ENCODE assay signal across 21 cellular contexts in the genomic region with DNA sequence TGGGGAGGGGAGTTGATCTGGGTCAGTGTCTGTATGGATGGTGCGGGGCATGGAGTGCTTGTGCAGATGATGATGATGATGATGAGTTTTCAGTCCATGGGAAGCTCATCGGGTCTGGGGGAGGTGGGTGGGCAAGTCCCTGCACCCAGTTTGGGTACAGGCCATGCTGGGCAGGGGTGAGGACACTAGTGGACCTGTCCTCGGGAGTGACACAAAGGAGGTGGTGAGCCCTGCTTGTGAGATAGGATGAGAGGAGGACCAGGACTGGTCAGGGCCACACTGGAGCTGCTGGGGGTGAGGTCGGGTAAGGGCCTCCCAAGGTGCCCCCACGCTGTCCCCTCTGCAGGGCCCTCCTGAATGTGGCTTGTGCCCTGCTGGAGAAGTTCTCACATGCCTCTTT.
A peak's percentile ranks its signal among the peaks of the same experiment; 100 is the strongest.
DNase-seq lines count a peak whose midpoint lies in the region; ATAC-seq and TF ChIP-seq lines count a peak whose summit lies in the region.
"Had no signal": no experiment of that assay in that cellular context is flagged by ENCODE, and none has a peak within 500 bp of the region (broad histone marks: within the 10 kb centered on the region; RNA-seq: fewer than 3 reads in every experiment).

No MANE protein-coding gene starts in this region.

- no peaks in the 10 kb centered on the region for H3K27me3 Mint-ChIP-seq in activated naive CD8-positive, alpha-beta T cell treated with anti-CD3 and anti-CD28 coated beads for 36 hours
- no peaks in the 10 kb centered on the region for H3K27me3 Mint-ChIP-seq in activated naive CD8-positive, alpha-beta T cell treated with anti-CD3 and anti-CD28 coated beads, Interleukin-2, amount 50 U/mL, for 24 hours
- no peaks in the 10 kb centered on the region for H3K27me3 Mint-ChIP-seq in endodermal cell (ENCODE audit: insufficient read depth)
- H3K27me3 Mint-ChIP-seq: B cell; CD4-positive, CD25-positive, alpha-beta regulatory T cell; CD8-positive, alpha-beta memory T cell had no signal

- H4K8ac ChIP-seq in mesendoderm (ENCODE audit: low read depth, low read length): no peak overlapping the region

- no peak overlapping the region for H3K23ac ChIP-seq in mesendoderm (ENCODE audit: low read length)

- no peak overlapping the region for H3K4me3 Mint-ChIP-seq in activated naive CD8-positive, alpha-beta T cell treated with anti-CD3 and anti-CD28 coated beads for 36 hours
- no peak overlapping the region for H3K4me3 Mint-ChIP-seq in activated naive CD8-positive, alpha-beta T cell treated with anti-CD3 and anti-CD28 coated beads, Interleukin-2, amount 50 U/mL, for 24 hours
- H3K4me3 Mint-ChIP-seq in endodermal cell: no peak overlapping the region
- H3K4me3 Mint-ChIP-seq: B cell; CD4-positive, CD25-positive, alpha-beta regulatory T cell; CD8-positive, alpha-beta memory T cell; GM23338 had no signal

- H3K36me3 ChIP-seq in endodermal cell (ENCODE audit: control insufficient read depth, insufficient read depth, low read length): no peaks in the 10 kb centered on the region
- no peaks in the 10 kb centered on the region for H3K36me3 ChIP-seq in mesendoderm (ENCODE audit: control insufficient read depth, insufficient read depth, low read length)
- H3K36me3 ChIP-seq: HAP-1 had no signal

- H3K9me3 Mint-ChIP-seq in activated naive CD8-positive, alpha-beta T cell treated with anti-CD3 and anti-CD28 coated beads for 36 hours: no peaks in the 10 kb centered on the region
- no peaks in the 10 kb centered on the region for H3K9me3 Mint-ChIP-seq in activated naive CD8-positive, alpha-beta T cell treated with anti-CD3 and anti-CD28 coated beads, Interleukin-2, amount 50 U/mL, for 24 hours
- peaks cover 6% of the 10 kb centered on the region for H3K9me3 Mint-ChIP-seq in endodermal cell

- no peaks in the 10 kb centered on the region for H3K79me1 ChIP-seq in mesendoderm (ENCODE audit: low read length)

- peaks cover 13% of the 10 kb centered on the region for H3K36me3 Mint-ChIP-seq in activated naive CD8-positive, alpha-beta T cell treated with anti-CD3 and anti-CD28 coated beads for 36 hours
- peaks cover 5% of the 10 kb centered on the region for H3K36me3 Mint-ChIP-seq in activated naive CD8-positive, alpha-beta T cell treated with anti-CD3 and anti-CD28 coated beads, Interleukin-2, amount 50 U/mL, for 24 hours (ENCODE audit: low read depth)
- H3K36me3 Mint-ChIP-seq in endodermal cell (ENCODE audit: low read depth): peaks cover 2% of the 10 kb centered on the region

- no peaks in the 10 kb centered on the region for H3K79me2 ChIP-seq in mesendoderm (ENCODE audit: control insufficient read depth, insufficient read depth, low read length)

- no peak overlapping the region for H3K4ac ChIP-seq in mesendoderm (ENCODE audit: low read depth, low read length)

- no peak overlapping the region for H2BK15ac ChIP-seq in mesendoderm (replicated peaks; ENCODE audit: low read depth)

- H3K27ac ChIP-seq in endodermal cell (ENCODE audit: low read depth, low read length) (no peak overlapping the region), mesendoderm (ENCODE audit: low read depth, low read length) (no peak overlapping the region), substantia nigra (ENCODE audit: low read depth, low read length, poor library complexity, severe bottlenecking) (peak overlapping the region; percentile 30)
- H3K27ac ChIP-seq: 22Rv1, BLaER1, C4-2B had no signal

- DNase-seq in activated naive CD8-positive, alpha-beta T cell treated with anti-CD3 and anti-CD28 coated beads for 36 hours: no peak
- DNase-seq in activated naive CD8-positive, alpha-beta T cell treated with anti-CD3 and anti-CD28 coated beads, Interleukin-2, amount 50 U/mL, for 24 hours: no peak
- peak; percentile 34 for DNase-seq in endodermal cell
- no peak for DNase-seq in mesendoderm
- DNase-seq in substantia nigra (lab: John Stamatoyannopoulos, UW): no peak
- DNase-seq in HCEC 1CT: no peak
- no peak for DNase-seq in NCI-H345 treated with DMSO at 0.1 percent for 48 hours (lab: John Stamatoyannopoulos, UW; ENCODE audit: unreplicated experiment)
- DNase-seq in NOMO-1 treated with DMSO at 0.1 percent for 48 hours (lab: John Stamatoyannopoulos, UW; ENCODE audit: unreplicated experiment): no peak
- DNase-seq: CD4-positive, CD25-positive, alpha-beta regulatory T cell; CD8-positive, alpha-beta memory T cell; DMS 273 treated with DMSO at 0.1 percent for 48 hours; DMS79; EL; GDM1 had no signal

- no peaks in the 10 kb centered on the region for H3K27me3 ChIP-seq in endodermal cell (ENCODE audit: control insufficient read depth, insufficient read depth, low read length, poor library complexity, severe bottlenecking)
- no peaks in the 10 kb centered on the region for H3K27me3 ChIP-seq in mesendoderm (ENCODE audit: insufficient read depth, low read length, poor library complexity)
- H3K27me3 ChIP-seq: BLaER1 had no signal

- H2BK5ac ChIP-seq in mesendoderm (ENCODE audit: low read length): no peak overlapping the region

- H3K9ac ChIP-seq in endodermal cell (ENCODE audit: extremely low read depth, low read length, poor library complexity, severe bottlenecking) (no peak overlapping the region), mesendoderm (ENCODE audit: low read length) (no peak overlapping the region)
- H3K9ac ChIP-seq: BLaER1 had no signal

- H3K56ac ChIP-seq in mesendoderm (ENCODE audit: low read length): peak overlapping the region; percentile 7

- ATAC-seq in activated naive CD8-positive, alpha-beta T cell treated with anti-CD3 and anti-CD28 coated beads, Interleukin-2, amount 50 U/mL, for 24 hours: no peak
- ATAC-seq: GM12878 had no signal

- WGBS in endodermal cell (ENCODE audit: insufficient coverage in 1 of 2, insufficient read length in 1 of 2), 2 experiments: 90 to 94% methylated on average over 3 to 5 of the region's 5 CpGs
- WGBS in mesendoderm (ENCODE audit: extremely low coverage, insufficient coverage, low lambda C conversion rate): no CpG with 5 or more reads among the region's 5 CpGs

- H3K4me3 ChIP-seq in endodermal cell (ENCODE audit: low read length) (no peak overlapping the region), mesendoderm (ENCODE audit: low read length) (no peak overlapping the region)
- H3K4me3 ChIP-seq: BLaER1, GM12878, GM23338, HAP-1 had no signal

- no peak overlapping the region for H3K18ac ChIP-seq in mesendoderm (ENCODE audit: low read length)

- no peak overlapping the region for H4K5ac ChIP-seq in mesendoderm (ENCODE audit: low read length)

- H3K4me1 Mint-ChIP-seq in activated naive CD8-positive, alpha-beta T cell treated with anti-CD3 and anti-CD28 coated beads for 36 hours: peaks cover 45% of the 10 kb centered on the region
- H3K4me1 Mint-ChIP-seq in activated naive CD8-positive, alpha-beta T cell treated with anti-CD3 and anti-CD28 coated beads, Interleukin-2, amount 50 U/mL, for 24 hours: peaks cover 30% of the 10 kb centered on the region
- peaks cover 12% of the 10 kb centered on the region for H3K4me1 Mint-ChIP-seq in endodermal cell
- H3K4me1 Mint-ChIP-seq: B cell had no signal

- H3K9me3 ChIP-seq in endodermal cell (ENCODE audit: control insufficient read depth, low read length): no peaks in the 10 kb centered on the region
- H3K9me3 ChIP-seq: HAP-1 had no signal

- H2AK5ac ChIP-seq in mesendoderm (ENCODE audit: low read length): no peak overlapping the region

- no peak overlapping the region for H3K4me2 ChIP-seq in mesendoderm (ENCODE audit: low read length)
- H3K4me2 ChIP-seq: BLaER1, GM23338 had no signal

- no peaks in the 10 kb centered on the region for H3K4me1 ChIP-seq in endodermal cell (ENCODE audit: control insufficient read depth, insufficient read depth, low read length)
- peaks cover 3% of the 10 kb centered on the region for H3K4me1 ChIP-seq in mesendoderm (ENCODE audit: control insufficient read depth, low read depth, low read length)
- H3K4me1 ChIP-seq: BLaER1, HAP-1 had no signal

- TF ChIP-seq CTCF in endodermal cell (conservative IDR thresholded peaks at IDR 0.05): no peak

- no peak overlapping the region for H2BK120ac ChIP-seq in mesendoderm (ENCODE audit: low read depth, low read length)

- H3K27ac Mint-ChIP-seq in activated naive CD8-positive, alpha-beta T cell treated with anti-CD3 and anti-CD28 coated beads for 36 hours: peak overlapping the region; percentile 17
- no peak overlapping the region for H3K27ac Mint-ChIP-seq in activated naive CD8-positive, alpha-beta T cell treated with anti-CD3 and anti-CD28 coated beads, Interleukin-2, amount 50 U/mL, for 24 hours
- no peak overlapping the region for H3K27ac Mint-ChIP-seq in endodermal cell
- H3K27ac Mint-ChIP-seq: B cell; CD4-positive, CD25-positive, alpha-beta regulatory T cell had no signal
